ENCODE assay signal across 1 cellular context in genomic region chr21:45636921-45637646, GRCh38.
TF ChIP-seq lines count a peak whose summit lies in the region.

No MANE protein-coding gene starts in this region.

TF ChIP-seq in HEK293, 187 proteins besides CTCF, POLR2A, EP300 and RAD21:
- TF ChIP-seq ZFHX2 (tag by site-specific recombination; conservative IDR thresholded peaks at IDR 0.05) (0 out of 2 replicates have a peak, but pooled peaks have one; percentile 41), ZNF600 (tag by site-specific recombination; IDR thresholded peaks at IDR 0.05) (peak; percentile 86), ZNF10 (tag by site-specific recombination; IDR thresholded peaks at IDR 0.05) (no peak), ZNF555 (tag by site-specific recombination; conservative IDR thresholded peaks at IDR 0.05) (no peak), KLF17 (tag by site-specific recombination; IDR thresholded peaks at IDR 0.05) (no peak), PRDM2 (tag by site-specific recombination; IDR thresholded peaks at IDR 0.05; ENCODE audit: borderline replicate concordance) (no peak), RBAK (tag by site-specific recombination; IDR thresholded peaks at IDR 0.05) (no peak), ZIC2 (tag by site-specific recombination; IDR thresholded peaks at IDR 0.05) (peak; percentile 58), ZNF335 (tag by site-specific recombination; conservative IDR thresholded peaks at IDR 0.05) (no peak), ZBTB8A (tag by site-specific recombination; IDR thresholded peaks at IDR 0.05) (peak; percentile 3; the same call in 1 of the 2 replicates), GLIS1 (tag by site-specific recombination; IDR thresholded peaks at IDR 0.05) (peak; percentile 58), PRDM6 (tag by site-specific recombination; IDR thresholded peaks at IDR 0.05) (no peak), ZBTB48 (tag by site-specific recombination; IDR thresholded peaks at IDR 0.05) (no peak)
